Comparison of ENCODE assay signal across 9 cellular contexts in genomic region chr18:21735452-21736015, GRCh38. TPM values are rescaled to one million over a fixed set of nuclear protein-coding genes. Genes with fewer than 3 reads are reported as not detected.
A peak's percentile ranks its signal among the peaks of the same experiment; 100 is the strongest.
DNase-seq lines count a peak whose midpoint lies in the region; ATAC-seq, FAIRE-seq and TF ChIP-seq lines count a peak whose summit lies in the region.
"Had no signal": no experiment of that assay in that cellular context is flagged by ENCODE, and none has a peak within 500 bp of the region (broad histone marks: within the 10 kb centered on the region; RNA-seq: fewer than 3 reads in every experiment).

No MANE protein-coding gene starts in this region.

- peaks cover 8% of the 10 kb centered on the region; the same call in 1 of the 2 replicates for H3K4me1 ChIP-seq in PC-3 (ENCODE audit: insufficient read depth, low read length)
- H3K4me1 ChIP-seq in K562 (replicated peaks in 1 of 2; ENCODE audit: control insufficient read depth in 2 of 2, insufficient read depth in 2 of 2, low read length in 2 of 2), result peaks cover 8 to 16% of the 10 kb centered on the region in 2 experiments; a peak in 4 of 5 replicates
- H3K4me1 ChIP-seq in lung (ENCODE audit: control insufficient read depth in 2 of 2, insufficient read depth in 2 of 2, low read length in 2 of 2), result no peaks in the 10 kb centered on the region

- no peak overlapping the region for H3K4me3 ChIP-seq in PC-3 (ENCODE audit: low read length)
- peak overlapping the region; percentile 23 for H3K4me3 ChIP-seq in K562
- no peak overlapping the region for H3K4me3 ChIP-seq in lung

- FAIRE-seq in K562 (lab: Jason Lieb, UNC), result peak; percentile 83

- DNase-seq in DMS153 treated with DMSO at 0.1 percent for 48 hours (lab: John Stamatoyannopoulos, UW; ENCODE audit: unreplicated experiment) (peak; percentile 4), PC-3 (peak; percentile 44), K562 (ENCODE audit: extremely low read depth in 1 of 4, low spot score in 3 of 4) (peak; percentile 54 to 95 (median 66)), lung (ENCODE audit: low spot score) (peak; percentile 54), NCI-H146 treated with DMSO at 0.1 percent for 48 hours (lab: John Stamatoyannopoulos, UW; ENCODE audit: unreplicated experiment) (no peak), COR-L47 (lab: John Stamatoyannopoulos, UW) (no peak), GM13977 (ENCODE audit: low spot score) (no peak)
- no peak for DNase-seq in stimulated activated naive CD8-positive, alpha-beta T cell treated with anti-CD3 and anti-CD28 coated beads, Interleukin-15, amount 100 ng/mL, for 72 hours
- DNase-seq: activated gamma-delta T cell had no signal

- H3K27me3 ChIP-seq in PC-3 (ENCODE audit: low read length), result no peaks in the 10 kb centered on the region
- no peaks in the 10 kb centered on the region for H3K27me3 ChIP-seq in K562 (ENCODE audit: control insufficient read depth in 2 of 2, insufficient read depth in 2 of 2, low read length in 2 of 2)
- no peaks in the 10 kb centered on the region for H3K27me3 ChIP-seq in lung (ENCODE audit: control insufficient read depth, insufficient read depth)

- BruUV-seq in PC-3 (replicated peaks; lab: Mats Ljungman, UMichigan) (no TSS peak), K562 (replicated peaks; lab: Mats Ljungman, UMichigan) (no TSS peak)

- 4% methylated on average over 12 of the region's 12 CpGs for WGBS in K562 (ENCODE audit: insufficient coverage, low coverage, missing lambda C conversion rate)
- WGBS in lung, 2 donors, result 53 to 59% methylated on average over 11 to 12 of the region's 12 CpGs

- TF ChIP-seq POLR2A in K562 (conservative IDR thresholded peaks at IDR 0.05), result peak; percentile 71

- H4K20me1 ChIP-seq in PC-3 (ENCODE audit: low read length), result no peaks in the 10 kb centered on the region
- no peaks in the 10 kb centered on the region for H4K20me1 ChIP-seq in K562 (replicated peaks; ENCODE audit: control insufficient read depth, insufficient read depth, low read length)

- in situ Hi-C loops in K562 (cut with MboI) (no loop called here), GM13977 (cut with MboI; ENCODE audit: low pct_unique_long_range_greater_than_20kb, low sequenced_read_pairs, unreplicated experiment) (no loop called here)

- H3K9ac ChIP-seq in PC-3 (ENCODE audit: low read length) (no peak overlapping the region), K562 (ENCODE audit: insufficient read depth in 1 of 2, low read depth in 2 of 2, low read length in 2 of 2) (peak overlapping the region; percentile 60 to 78; a peak in 3 of 4 replicates)

- no peak overlapping the region for H3K27ac ChIP-seq in PC-3 (ENCODE audit: low read length)
- peak overlapping the region; percentile 87 for H3K27ac ChIP-seq in K562 (ENCODE audit: extremely low read depth, low read depth, low read length)
- peak overlapping the region in 1 of 2 donors; percentile 58 for H3K27ac ChIP-seq in lung (ENCODE audit: low read depth in 1 of 2, low read length in 1 of 2)

- H3K9me3 Mint-ChIP-seq in stimulated activated naive CD8-positive, alpha-beta T cell treated with anti-CD3 and anti-CD28 coated beads, Interleukin-15, amount 100 ng/mL, for 72 hours, result peaks cover 7 to 12% of the 10 kb centered on the region in 2 donors

- H2AFZ ChIP-seq in PC-3 (ENCODE audit: low read length) (no peak overlapping the region), K562 (ENCODE audit: low read depth, low read length) (peak overlapping the region; percentile 94)

- H3K27me3 Mint-ChIP-seq in stimulated activated naive CD8-positive, alpha-beta T cell treated with anti-CD3 and anti-CD28 coated beads, Interleukin-15, amount 100 ng/mL, for 72 hours, result peaks cover 8% of the 10 kb centered on the region

- no peak overlapping the region for H3K27ac Mint-ChIP-seq in stimulated activated naive CD8-positive, alpha-beta T cell treated with anti-CD3 and anti-CD28 coated beads, Interleukin-15, amount 100 ng/mL, for 72 hours

- H3F3A ChIP-seq in PC-3 (ENCODE audit: low read length, unreplicated experiment), result no peaks in the 10 kb centered on the region

- no peaks in the 10 kb centered on the region for H3K9me2 ChIP-seq in PC-3 (replicated peaks; ENCODE audit: low read length)

- H3K4me2 ChIP-seq in PC-3 (ENCODE audit: low read length) (no peak overlapping the region), K562 (ENCODE audit: insufficient read depth, low read length) (peak overlapping the region; percentile 73)

- no peak for TF ChIP-seq RAD21 in K562 (CRISPR knock-in tag; conservative IDR thresholded peaks at IDR 0.05 in 1 of 2, IDR thresholded peaks at IDR 0.05 in 1 of 2)

- CTCF ChIA-PET in PC-3 (lab: Charles Lee) (no interaction called here), K562 (lab: Yijun Ruan, JAX; ENCODE audit: low intra/inter-chr PET ratio) (no interaction called here)

- POLR2A ChIA-PET in PC-3 (lab: Charles Lee; ENCODE audit: unreplicated experiment) (no interaction called here), K562 (lab: Yijun Ruan, JAX) (interaction anchor here (0.9 kb wide), 1 partner anchor 135 kb away, joined by 3 read pairs; the partner anchor contains the start of gene ESCO1)

- no peaks in the 10 kb centered on the region for H3K9me1 ChIP-seq in K562 (ENCODE audit: control insufficient read depth, insufficient read depth, low read length)

- TF ChIP-seq EP300 in K562 (IDR thresholded peaks at IDR 0.05; ENCODE audit: low read length), result peak; percentile 77

- intact Hi-C loops in PC-3 (cut with micrococcal nuclease), result no loop called here
- intact Hi-C loops in K562 (cut with micrococcal nuclease), result no loop called here

- no peak for TF ChIP-seq CTCF in PC-3 (conservative IDR thresholded peaks at IDR 0.05; ENCODE audit: low read depth, low read length)
- no peak for TF ChIP-seq CTCF in K562 (IDR thresholded peaks at IDR 0.05 in 2 of 3, conservative IDR thresholded peaks at IDR 0.05 in 1 of 3; ENCODE audit: insufficient read depth in 2 of 3, low read depth in 1 of 3, low read length in 3 of 3)
- TF ChIP-seq CTCF in lung (IDR thresholded peaks at IDR 0.05; ENCODE audit: control extremely low read depth, extremely low read depth), result no peak
- TF ChIP-seq CTCF in GM13977 (IDR thresholded peaks at IDR 0.05; ENCODE audit: extremely low read depth, insufficient read depth, missing control alignments), result no peak

- H3K36me3 ChIP-seq in PC-3 (ENCODE audit: low read depth, low read length) (no peaks in the 10 kb centered on the region), K562 (ENCODE audit: control insufficient read depth, insufficient read depth, low read length) (no peaks in the 10 kb centered on the region), lung (ENCODE audit: control insufficient read depth in 2 of 2, insufficient read depth in 2 of 2, low read length in 2 of 2) (no peaks in the 10 kb centered on the region)

- ATAC-seq in PC-3 (peak; percentile 16), K562 (peak; percentile 82), lung (ENCODE audit: insufficient read depth, low FRiP score) (no peak)
- ATAC-seq in stimulated activated naive CD8-positive, alpha-beta T cell treated with anti-CD3 and anti-CD28 coated beads, Interleukin-15, amount 100 ng/mL, for 72 hours, result no peak

- H3K4me3 Mint-ChIP-seq in stimulated activated naive CD8-positive, alpha-beta T cell treated with anti-CD3 and anti-CD28 coated beads, Interleukin-15, amount 100 ng/mL, for 72 hours, result no peak overlapping the region

- H3K79me2 ChIP-seq in PC-3 (ENCODE audit: low read length), result no peaks in the 10 kb centered on the region
- H3K79me2 ChIP-seq in K562 (ENCODE audit: control insufficient read depth, insufficient read depth, low read length), result no peaks in the 10 kb centered on the region

- peaks cover 9% of the 10 kb centered on the region for H3K4me1 Mint-ChIP-seq in stimulated activated naive CD8-positive, alpha-beta T cell treated with anti-CD3 and anti-CD28 coated beads, Interleukin-15, amount 100 ng/mL, for 72 hours

- H3K9me3 ChIP-seq in PC-3 (ENCODE audit: low read length), result no peaks in the 10 kb centered on the region
- no peaks in the 10 kb centered on the region; the same call in 1 of the 2 replicates for H3K9me3 ChIP-seq in K562 (replicated peaks; ENCODE audit: control insufficient read depth, insufficient read depth, low read depth, low read length)
- no peaks in the 10 kb centered on the region for H3K9me3 ChIP-seq in lung (ENCODE audit: control insufficient read depth in 2 of 2, insufficient read depth in 1 of 2, low read length in 1 of 2)

RNA-seq across cellular contexts. Expression of gene MIB1, which starts 5.1 kb away (rescaled TPM):
- total RNA-seq in PC-3 (2014; rRNA removed) (25.1 and 26.3 TPM in 2 replicates), K562 (2014; rRNA removed) (21.3 and 23.2 TPM in 2 replicates), K562 (2014; rRNA removed; fragmentation: Illumina TruSeq; extraction: Trizol) (43.8 and 51.7 TPM in 2 replicates), K562 (2015; rRNA removed; fragmentation: Illumina TruSeq; extraction: Trizol) (32.8 and 34.8 TPM in 2 replicates), K562 (2021) (37.1 and 42.8 TPM in 2 replicates), lung (10 to 100 TPM; 25.7 to 62.0 TPM)
- 30.5 and 81.2 TPM in 2 replicates for total RNA-seq in K562 (2011; cell fraction: chromatin; rRNA removed; ENCODE audit: low replicate concordance)
- total RNA-seq in K562 (2011; cell fraction: nucleolus; rRNA removed), result 12.3 and 17.6 TPM in 2 replicates
- total RNA-seq in K562 (2011; cell fraction: nucleoplasm; rRNA removed), result 29.3 and 33.4 TPM in 2 replicates
- polyA plus RNA-seq in K562 (2011; rRNA removed) (25.7 and 35.1 TPM in 2 replicates), K562 (2014; fragmentation: Illumina TruSeq; extraction: Trizol) (19.5 and 21.3 TPM in 2 replicates), K562 (2014; fragmentation: Nextera tagmentation; extraction: Ambion mirVana) (1 to 10 TPM; 7.2 to 7.6 TPM), K562 (2014; rRNA removed) (9.7 and 10.3 TPM in 2 replicates), lung (1 to 10 TPM; 4.5 to 5.4 TPM)
- polyA plus RNA-seq in K562 (2011; cell fraction: cytosol; rRNA removed), result 5.4 and 13.4 TPM in 2 replicates
- 19.0 and 25.8 TPM in 2 replicates for polyA plus RNA-seq in K562 (2011; cell fraction: nucleus; rRNA removed)
- 19.3 and 21.7 TPM in 2 replicates for polyA plus RNA-seq in K562 (2012)
- 264 and 284 TPM in 2 replicates for polyA minus RNA-seq in K562 (2011; rRNA and poly(A)+ RNA removed)
- 62.5 and 81.2 TPM in 2 replicates for polyA minus RNA-seq in K562 (2011; cell fraction: cytosol; rRNA and poly(A)+ RNA removed)
- 16.8 and 43.3 TPM in 2 replicates for polyA minus RNA-seq in K562 (2011; cell fraction: nucleus; rRNA and poly(A)+ RNA removed)

RNA-seq across cellular contexts. Expression of gene ABHD3, which starts 31.0 kb away (rescaled TPM):
- total RNA-seq in PC-3 (2014; rRNA removed), result 17.9 and 21.4 TPM in 2 replicates
- 70.5 and 110 TPM in 2 replicates for total RNA-seq in K562 (2011; cell fraction: chromatin; rRNA removed; ENCODE audit: low replicate concordance)
- total RNA-seq in K562 (2011; cell fraction: nucleolus; rRNA removed), result 48.2 and 53.4 TPM in 2 replicates
- total RNA-seq in K562 (2011; cell fraction: nucleoplasm; rRNA removed), result 85.0 and 108 TPM in 2 replicates
- 14.8 and 17.7 TPM in 2 replicates for total RNA-seq in K562 (2014; rRNA removed)
- 25.2 and 27.9 TPM in 2 replicates for total RNA-seq in K562 (2014; rRNA removed; fragmentation: Illumina TruSeq; extraction: Trizol)
- 23.1 and 24.6 TPM in 2 replicates for total RNA-seq in K562 (2015; rRNA removed; fragmentation: Illumina TruSeq; extraction: Trizol)
- total RNA-seq in K562 (2021), result 19.4 and 20.7 TPM in 2 replicates
- 35.2 and 38.8 TPM in 2 replicates for polyA plus RNA-seq in K562 (2011; rRNA removed)
- polyA plus RNA-seq in K562 (2011; cell fraction: cytosol; rRNA removed), result 9.2 and 15.7 TPM in 2 replicates
- polyA plus RNA-seq in K562 (2011; cell fraction: nucleus; rRNA removed), result 71.2 and 105 TPM in 2 replicates
- polyA plus RNA-seq in K562 (2012), result 19.2 and 35.7 TPM in 2 replicates
- 14.4 and 18.1 TPM in 2 replicates for polyA plus RNA-seq in K562 (2014; fragmentation: Illumina TruSeq; extraction: Trizol)
- polyA plus RNA-seq in K562 (2014; fragmentation: Nextera tagmentation; extraction: Ambion mirVana), result 1 to 10 TPM; 6.3 to 8.1 TPM
- polyA plus RNA-seq in K562 (2014; rRNA removed), result 28.0 and 31.4 TPM in 2 replicates
- 20.7 and 23.9 TPM in 2 replicates for polyA minus RNA-seq in K562 (2011; rRNA and poly(A)+ RNA removed)
- polyA minus RNA-seq in K562 (2011; cell fraction: cytosol; rRNA and poly(A)+ RNA removed), result 6.7 and 13.5 TPM in 2 replicates
- polyA minus RNA-seq in K562 (2011; cell fraction: nucleus; rRNA and poly(A)+ RNA removed), result 36.8 and 48.9 TPM in 2 replicates
- 10 to 100 TPM; 20.8 to 31.3 TPM for total RNA-seq in lung
- 10 to 100 TPM; 21.1 to 24.7 TPM for polyA plus RNA-seq in lung

Comparison
In these comparisons a context has a peak if more than half of its experiments do, and no peak if none do; other contexts are left out.
1. DNase-seq: peak in DMS153 treated with DMSO at 0.1 percent for 48 hours (single experiment), PC-3 (single experiment), K562 (4 of 4) and lung (single experiment); none in stimulated activated naive CD8-positive, alpha-beta T cell treated with anti-CD3 and anti-CD28 coated beads, Interleukin-15, amount 100 ng/mL, for 72 hours (0 of 2), NCI-H146 treated with DMSO at 0.1 percent for 48 hours (single experiment), COR-L47 (single experiment) and GM13977 (single experiment).
2. ATAC-seq: peak in PC-3 (single experiment) and K562 (single experiment); none in lung (single experiment) and stimulated activated naive CD8-positive, alpha-beta T cell treated with anti-CD3 and anti-CD28 coated beads, Interleukin-15, amount 100 ng/mL, for 72 hours (single experiment).